17 cellular contexts compared by ENCODE assay signal in genomic region chr3:13612829-13613228, GRCh38.
A peak's percentile ranks its signal among the peaks of the same experiment; 100 is the strongest.
DNase-seq lines count a peak whose midpoint lies in the region; ATAC-seq and TF ChIP-seq lines count a peak whose summit lies in the region.
"Had no signal": no experiment of that assay in that cellular context is flagged by ENCODE, and none has a peak within 500 bp of the region (broad histone marks: within the 10 kb centered on the region; RNA-seq: fewer than 3 reads in every experiment).

No MANE protein-coding gene starts in this region.

- H3K27me3 ChIP-seq in GM23248 (replicated peaks; ENCODE audit: insufficient read depth) (no peaks in the 10 kb centered on the region), right cardiac atrium (ENCODE audit: control insufficient read depth, insufficient read depth) (no peaks in the 10 kb centered on the region)

- no peaks in the 10 kb centered on the region for H3K9me2 ChIP-seq in GM23248 (ENCODE audit: insufficient read depth)

- H3K27ac ChIP-seq in GM23248 = no peak overlapping the region
- H3K27ac ChIP-seq in right cardiac atrium (ENCODE audit: low read length) = no peak overlapping the region
- H3K27ac ChIP-seq: parathyroid adenoma had no signal

- DNase-seq in GM23248 (peak; percentile 33), choroid plexus epithelial cell (ENCODE audit: low read depth) (peak; percentile 92), right cardiac atrium (peak; percentile 66 to 89 (median 76)), stromal cell of bone marrow (ENCODE audit: low read depth) (peak; percentile 68), dermis blood vessel endothelial cell (no peak), T-helper 2 cell (no peak)
- DNase-seq in activated CD4-positive, CD25-positive, alpha-beta regulatory T cell treated with anti-CD3 and anti-CD28 coated beads, Interleukin-2, amount 50 U/mL, for 72 hours = no peak
- DNase-seq: activated CD8-positive, alpha-beta memory T cell treated with anti-CD3 and anti-CD28 coated beads for 24 hours; activated gamma-delta T cell; DMS 273 treated with DMSO at 0.1 percent for 48 hours; effector CD8-positive, alpha-beta T cell; GOT3; kidney; NCI-H187 treated with DMSO at 0.1 percent for 48 hours; NCI-H524 had no signal

- no peaks in the 10 kb centered on the region for H3K79me2 ChIP-seq in GM23248 (ENCODE audit: insufficient read depth)
- H3K79me2 ChIP-seq: parathyroid adenoma had no signal

- ATAC-seq in right cardiac atrium (peak; percentile 72 to 86), GM21737 (IDR thresholded peaks at IDR 0.05; ENCODE audit: unreplicated experiment) (no peak)

- H3K4me2 ChIP-seq in GM23248 (ENCODE audit: unreplicated experiment) = no peak overlapping the region

- H3K4me3 ChIP-seq in GM23248 (no peak overlapping the region), choroid plexus epithelial cell (ENCODE audit: low read depth, low read length) (no peak overlapping the region), right cardiac atrium (ENCODE audit: low read length) (no peak overlapping the region)

- in situ Hi-C loops in GM23248 (cut with MboI) = no loop called here

- H2AFZ ChIP-seq in GM23248 = no peak overlapping the region
- H2AFZ ChIP-seq: parathyroid adenoma had no signal

- no peaks in the 10 kb centered on the region for H3F3A ChIP-seq in GM23248 (ENCODE audit: insufficient read depth)

- H3K9ac ChIP-seq in GM23248 = no peak overlapping the region
- H3K9ac ChIP-seq: parathyroid adenoma had no signal

- H3K9me3 ChIP-seq in GM23248 (ENCODE audit: low read depth) = no peaks in the 10 kb centered on the region
- no peaks in the 10 kb centered on the region for H3K9me3 ChIP-seq in right cardiac atrium (ENCODE audit: control insufficient read depth, low read length)

- no peak for TF ChIP-seq CTCF in choroid plexus epithelial cell (conservative IDR thresholded peaks at IDR 0.05; ENCODE audit: low read depth, low read length)

- 0 out of 2 replicates have a peak, but pooled peaks cover 8% of the 10 kb centered on the region for H3K4me1 ChIP-seq in GM23248 (ENCODE audit: insufficient read depth)
- no peaks in the 10 kb centered on the region for H3K4me1 ChIP-seq in right cardiac atrium (ENCODE audit: control insufficient read depth, insufficient read depth, low read length)
- H3K4me1 ChIP-seq: parathyroid adenoma had no signal

- 38 to 48% methylated on average over 3 of the region's 3 CpGs for WGBS in GM23248 (ENCODE audit: low coverage in 1 of 2, low lambda C conversion rate in 2 of 2, missing lambda C conversion rate in 2 of 2), 2 experiments
- WGBS in right cardiac atrium = 70% methylated on average over 3 of the region's 3 CpGs

- intact Hi-C loops in right cardiac atrium (cut with DNase I) = no loop called here

- peaks cover 6% of the 10 kb centered on the region; the same call in 1 of the 2 replicates for H3K36me3 ChIP-seq in GM23248 (ENCODE audit: low read depth)

- no peaks in the 10 kb centered on the region for H4K20me1 ChIP-seq in GM23248 (ENCODE audit: insufficient read depth)

Comparison
In these comparisons a context has a peak if more than half of its experiments do, and no peak if none do; other contexts are left out.
1. DNase-seq: peak in GM23248 (single experiment), choroid plexus epithelial cell (single experiment), right cardiac atrium (3 of 3) and stromal cell of bone marrow (single experiment); none in activated CD4-positive, CD25-positive, alpha-beta regulatory T cell treated with anti-CD3 and anti-CD28 coated beads, Interleukin-2, amount 50 U/mL, for 72 hours (single experiment), dermis blood vessel endothelial cell (single experiment) and T-helper 2 cell (0 of 5).